ENCODE assay signal across 17 cellular contexts in genomic region chr14:21964180-21964579, GRCh38.
DNase-seq lines count a peak whose midpoint lies in the region; ATAC-seq lines count a peak whose summit lies in the region.
"Had no signal": no experiment of that assay in that cellular context is flagged by ENCODE, and none has a peak within 500 bp of the region (broad histone marks: within the 10 kb centered on the region; RNA-seq: fewer than 3 reads in every experiment).

No MANE protein-coding gene starts in this region.

- H3K4me1 ChIP-seq in naive thymus-derived CD4-positive, alpha-beta T cell (ENCODE audit: control insufficient read depth in 2 of 2, insufficient read depth in 2 of 2, low read length in 2 of 2), result no peaks in the 10 kb centered on the region
- H3K4me1 ChIP-seq: HAP-1 had no signal

- peak overlapping the region in 1 of 2 donors; percentile 68 for H3K4me3 Mint-ChIP-seq in activated T-cell treated with anti-CD3 and anti-CD28 coated beads, Interleukin-2, amount 50 U/mL, for 72 hours
- peak overlapping the region; percentile 9 for H3K4me3 Mint-ChIP-seq in activated T-helper 1 cell treated with anti-CD3 and anti-CD28 coated beads, Interleukin-12 subunit alpha, Interleukin-12 subunit beta, Interleukin-2, Interleukin-4 antibody, amounts not matched to agents 30 ng/mL and 10 ng/mL and 1 ng/mL, durations not matched to agents 14 hours and 24 hours and 36 hours
- H3K4me3 Mint-ChIP-seq in naive thymus-derived CD4-positive, alpha-beta T cell, result peak overlapping the region in 8 of 10 donors; percentile 1 to 64 (median 32)
- H3K4me3 Mint-ChIP-seq: CD14-positive monocyte had no signal

- H3K9me3 Mint-ChIP-seq in activated T-cell treated with anti-CD3 and anti-CD28 coated beads, Interleukin-2, amount 50 U/mL, for 72 hours, result no peaks in the 10 kb centered on the region
- H3K9me3 Mint-ChIP-seq in activated T-helper 1 cell treated with anti-CD3 and anti-CD28 coated beads, Interleukin-12 subunit alpha, Interleukin-12 subunit beta, Interleukin-2, Interleukin-4 antibody, amounts not matched to agents 30 ng/mL and 10 ng/mL and 1 ng/mL, durations not matched to agents 14 hours and 24 hours and 36 hours, result no peaks in the 10 kb centered on the region
- peaks cover 0 to 2% (median 0%) of the 10 kb centered on the region in 11 donors for H3K9me3 Mint-ChIP-seq in naive thymus-derived CD4-positive, alpha-beta T cell

- no peaks in the 10 kb centered on the region for H3K9me3 ChIP-seq in naive thymus-derived CD4-positive, alpha-beta T cell (ENCODE audit: control insufficient read depth in 2 of 3, low read length in 3 of 3)
- H3K9me3 ChIP-seq: HAP-1 had no signal

- DNase-seq in activated T-cell treated with anti-CD3 and anti-CD28 coated beads, Interleukin-2, amount 50 U/mL, for 72 hours, result no peak
- no peak for DNase-seq in activated T-cell treated with anti-CD3 and anti-CD28 coated beads for 4 hours
- peak; percentile 72 for DNase-seq in Jurkat, Clone E6-1 (ENCODE audit: low read depth, low spot score)
- DNase-seq in activated T-helper 1 cell treated with anti-CD3 and anti-CD28 coated beads, Interleukin-12 subunit alpha, Interleukin-12 subunit beta, Interleukin-2, Interleukin-4 antibody, amounts not matched to agents 30 ng/mL and 10 ng/mL and 1 ng/mL, durations not matched to agents 14 hours and 24 hours and 36 hours (ENCODE audit: low spot score), result no peak
- DNase-seq in naive thymus-derived CD4-positive, alpha-beta T cell, result no peak
- no peak for DNase-seq in HK-2 (ENCODE audit: unreplicated experiment)
- no peak for DNase-seq in NCI-H2107 (lab: John Stamatoyannopoulos, UW)
- DNase-seq: ACHN; AML-193; NCI-H1417 treated with DMSO at 0.1 percent for 48 hours; NCI-H1930; NCI-H2171 treated with DMSO at 0.1 percent for 48 hours; NCI-H446 treated with DMSO at 0.1 percent for 48 hours; NK-92 treated with Interleukin-12 subunit alpha and Interleukin-12 subunit beta, amount 100 ng/mL, for 24 hours; SHP77 treated with DMSO at 0.1 percent for 48 hours had no signal

- H3K27me3 Mint-ChIP-seq in activated T-cell treated with anti-CD3 and anti-CD28 coated beads, Interleukin-2, amount 50 U/mL, for 72 hours (ENCODE audit: low read depth), result no peaks in the 10 kb centered on the region
- H3K27me3 Mint-ChIP-seq in activated T-helper 1 cell treated with anti-CD3 and anti-CD28 coated beads, Interleukin-12 subunit alpha, Interleukin-12 subunit beta, Interleukin-2, Interleukin-4 antibody, amounts not matched to agents 30 ng/mL and 10 ng/mL and 1 ng/mL, durations not matched to agents 14 hours and 24 hours and 36 hours (ENCODE audit: insufficient read depth), result peaks cover 2% of the 10 kb centered on the region
- peaks cover 0 to 11% (median 0%) of the 10 kb centered on the region in 5 donors for H3K27me3 Mint-ChIP-seq in naive thymus-derived CD4-positive, alpha-beta T cell

- POLR2A ChIA-PET in naive thymus-derived CD4-positive, alpha-beta T cell (lab: Charles Lee), result interaction anchor here (1.2 kb wide), 1 partner anchor 692 kb away, joined by 3 read pairs; no protein-coding TSS in a partner anchor

- H3K36me3 ChIP-seq in naive thymus-derived CD4-positive, alpha-beta T cell (ENCODE audit: control insufficient read depth in 2 of 3, insufficient read depth in 3 of 3, low read length in 3 of 3), result no peaks in the 10 kb centered on the region
- H3K36me3 ChIP-seq: HAP-1 had no signal

- peak overlapping the region; percentile 88 for H3K27ac Mint-ChIP-seq in activated T-cell treated with anti-CD3 and anti-CD28 coated beads, Interleukin-2, amount 50 U/mL, for 72 hours
- peak overlapping the region; percentile 19 for H3K27ac Mint-ChIP-seq in activated T-helper 1 cell treated with anti-CD3 and anti-CD28 coated beads, Interleukin-12 subunit alpha, Interleukin-12 subunit beta, Interleukin-2, Interleukin-4 antibody, amounts not matched to agents 30 ng/mL and 10 ng/mL and 1 ng/mL, durations not matched to agents 14 hours and 24 hours and 36 hours
- H3K27ac Mint-ChIP-seq in naive thymus-derived CD4-positive, alpha-beta T cell, result peak overlapping the region; percentile 0 to 80 (median 36)
- H3K27ac Mint-ChIP-seq: CD14-positive monocyte had no signal

- CTCF ChIA-PET in naive thymus-derived CD4-positive, alpha-beta T cell (lab: Charles Lee), result interaction anchor here (1.2 to 2.0 kb wide), 5 partner anchors 14 to 595 kb away, joined by 3 to 9 read pairs (median 5); no protein-coding TSS in a partner anchor

- H3K4me1 Mint-ChIP-seq in activated T-cell treated with anti-CD3 and anti-CD28 coated beads, Interleukin-2, amount 50 U/mL, for 72 hours (ENCODE audit: low read depth), result peaks cover 21% of the 10 kb centered on the region
- peaks cover 15% of the 10 kb centered on the region for H3K4me1 Mint-ChIP-seq in activated T-helper 1 cell treated with anti-CD3 and anti-CD28 coated beads, Interleukin-12 subunit alpha, Interleukin-12 subunit beta, Interleukin-2, Interleukin-4 antibody, amounts not matched to agents 30 ng/mL and 10 ng/mL and 1 ng/mL, durations not matched to agents 14 hours and 24 hours and 36 hours (ENCODE audit: low read depth)
- peaks cover 8 to 41% (median 27%) of the 10 kb centered on the region in 7 donors for H3K4me1 Mint-ChIP-seq in naive thymus-derived CD4-positive, alpha-beta T cell
- H3K4me1 Mint-ChIP-seq: CD14-positive monocyte had no signal

- ATAC-seq in activated T-cell treated with anti-CD3 and anti-CD28 coated beads, Interleukin-2, amount 50 U/mL, for 72 hours (replicated peaks in 1 of 2), result no peak
- no peak for ATAC-seq in naive thymus-derived CD4-positive, alpha-beta T cell

- H3K36me3 Mint-ChIP-seq in activated T-cell treated with anti-CD3 and anti-CD28 coated beads, Interleukin-2, amount 50 U/mL, for 72 hours (ENCODE audit: insufficient read depth in 2 of 2), result no peaks in the 10 kb centered on the region
- H3K36me3 Mint-ChIP-seq in activated T-helper 1 cell treated with anti-CD3 and anti-CD28 coated beads, Interleukin-12 subunit alpha, Interleukin-12 subunit beta, Interleukin-2, Interleukin-4 antibody, amounts not matched to agents 30 ng/mL and 10 ng/mL and 1 ng/mL, durations not matched to agents 14 hours and 24 hours and 36 hours (ENCODE audit: low read depth), result no peaks in the 10 kb centered on the region
- H3K36me3 Mint-ChIP-seq in naive thymus-derived CD4-positive, alpha-beta T cell, result no peaks in the 10 kb centered on the region
- H3K36me3 Mint-ChIP-seq: CD14-positive monocyte had no signal

- H3K27ac ChIP-seq in naive thymus-derived CD4-positive, alpha-beta T cell (ENCODE audit: low read depth, low read length), result peak overlapping the region; percentile 14

- H3K27me3 ChIP-seq in naive thymus-derived CD4-positive, alpha-beta T cell (ENCODE audit: control insufficient read depth in 2 of 2, insufficient read depth in 2 of 2, low read length in 2 of 2), result no peaks in the 10 kb centered on the region

- H3K4me3 ChIP-seq in Jurkat, Clone E6-1 (ENCODE audit: low read length), result no peak overlapping the region
- no peak overlapping the region for H3K4me3 ChIP-seq in naive thymus-derived CD4-positive, alpha-beta T cell (ENCODE audit: low read length)
- H3K4me3 ChIP-seq: HAP-1 had no signal

- intact Hi-C loops in activated T-helper 1 cell treated with anti-CD3 and anti-CD28 coated beads, Interleukin-12 subunit alpha, Interleukin-12 subunit beta, Interleukin-2, Interleukin-4 antibody, amounts not matched to agents 30 ng/mL and 10 ng/mL and 1 ng/mL, durations not matched to agents 14 hours and 24 hours and 36 hours (cut with micrococcal nuclease), result no loop called here
- intact Hi-C loops in naive thymus-derived CD4-positive, alpha-beta T cell (cut with micrococcal nuclease), result loop anchor here in 1 of 2 donors (2.0 kb wide), 1 partner anchor 23 kb away; no protein-coding TSS in a partner anchor

Comparison
In these comparisons a context has a peak if more than half of its experiments do, and no peak if none do; other contexts are left out.
1. H3K27ac Mint-ChIP-seq: peak in every context shown above with its lines; median percentile 88 in activated T-cell treated with anti-CD3 and anti-CD28 coated beads, Interleukin-2, amount 50 U/mL, for 72 hours; 36 in naive thymus-derived CD4-positive, alpha-beta T cell; 19 in activated T-helper 1 cell treated with anti-CD3 and anti-CD28 coated beads, Interleukin-12 subunit alpha, Interleukin-12 subunit beta, Interleukin-2, Interleukin-4 antibody, amounts not matched to agents 30 ng/mL and 10 ng/mL and 1 ng/mL, durations not matched to agents 14 hours and 24 hours and 36 hours.